In genomic region chr11:94568717-94569116, GRCh38 we compare ENCODE assay signal across 40 cellular contexts. TPM values are rescaled to one million over a fixed set of nuclear protein-coding genes. Genes with fewer than 3 reads are reported as not detected.
"Had no signal": no experiment of that assay in that cellular context is flagged by ENCODE, and none has a peak within 500 bp of the region (broad histone marks: within the 10 kb centered on the region; RNA-seq: fewer than 3 reads in every experiment).

No MANE protein-coding gene starts in this region.

- DNase-seq: activated effector memory CD4-positive, alpha-beta T cell treated with anti-CD3 and anti-CD28 coated beads, Interleukin-2, amount 50 U/mL, for 16 hours; activated effector memory CD4-positive, alpha-beta T cell treated with Interleukin-2 at 50 U/mL for 16 hours; activated gamma-delta T cell; activated gamma-delta T cell treated with Interleukin-2 at 50 U/mL for 16 hours; activated naive CD4-positive, alpha-beta T cell; activated naive CD4-positive, alpha-beta T cell treated with anti-CD3 and anti-CD28 coated beads for 36 hours; activated naive CD4-positive, alpha-beta T cell treated with anti-CD3 and anti-CD28 coated beads, Interleukin-2, amount 10 ng/mL, durations not matched to agents 7 days and 5 days; activated naive CD4-positive, alpha-beta T cell treated with anti-CD3 and anti-CD28 coated beads, Interleukin-2, amount 50 U/mL, for 16 hours; activated naive CD4-positive, alpha-beta T cell treated with Interleukin-2 at 50 U/mL for 16 hours; activated naive CD8-positive, alpha-beta T cell treated with anti-CD3 and anti-CD28 coated beads for 36 hours; activated naive CD8-positive, alpha-beta T cell treated with anti-CD3 and anti-CD28 coated beads, Interleukin-2, amount 10 ng/mL, durations not matched to agents 7 days and 5 days; activated naive CD8-positive, alpha-beta T cell treated with anti-CD3 and anti-CD28 coated beads, Interleukin-2, amount 50 U/mL, for 24 hours; activated T-cell treated with anti-CD3 and anti-CD28 coated beads, Interleukin-2, amount 50 U/mL, for 1 hour; activated T-cell treated with anti-CD3 and anti-CD28 coated beads, Interleukin-2, amount 50 U/mL, for 24 hours; activated T-cell treated with anti-CD3 and anti-CD28 coated beads, Interleukin-2, amount 50 U/mL, for 4 hours; activated T-cell treated with anti-CD3 and anti-CD28 coated beads, Interleukin-2, amount 50 U/mL, for 48 hours; activated T-cell treated with anti-CD3 and anti-CD28 coated beads, Interleukin-2, amount 50 U/mL, for 72 hours; adrenal gland; amniotic stem cell; amygdala; anterior cingulate cortex; aorta; body of pancreas; brain microvascular endothelial cell; caudate nucleus; central memory CD4-positive, alpha-beta T cell; cerebellar nuclear complex had no signal

- H3K27ac ChIP-seq: adrenal gland, ascending aorta, body of pancreas, brain microvascular endothelial cell, breast epithelium, cardiac muscle cell had no signal

- H3K4me1 ChIP-seq: body of pancreas, breast epithelium had no signal

- H3K27me3 ChIP-seq: adrenal gland, ascending aorta, body of pancreas, brain microvascular endothelial cell, breast epithelium, cardiac muscle cell had no signal

- H3K36me3 ChIP-seq: adrenal gland, ascending aorta, brain microvascular endothelial cell, breast epithelium, cardiac muscle cell had no signal

- H3K4me3 ChIP-seq: adrenal gland, ascending aorta, body of pancreas, breast epithelium, cardiac muscle cell had no signal

- FAIRE-seq: astrocyte, bronchial epithelial cell had no signal

- ATAC-seq: activated naive CD4-positive, alpha-beta T cell treated with anti-CD3 and anti-CD28 coated beads, Interleukin-2, amount 50 U/mL, for 72 hours; activated naive CD8-positive, alpha-beta T cell treated with anti-CD3 and anti-CD28 coated beads, Interleukin-2, amount 50 U/mL, for 24 hours; activated T-cell treated with anti-CD3 and anti-CD28 coated beads, Interleukin-2, amount 50 U/mL, for 4 hours; activated T-cell treated with anti-CD3 and anti-CD28 coated beads, Interleukin-2, amount 50 U/mL, for 72 hours; activated T-helper 17 cell treated with anti-CD3 and anti-CD28 coated beads, Interleukin-2, amount 50 U/mL, for 72 hours; body of pancreas had no signal

- H3K9me3 ChIP-seq: adrenal gland, ascending aorta, body of pancreas, breast epithelium had no signal

RNA-seq across cellular contexts. Expression of gene C11orf97, which starts 56.5 kb away (rescaled TPM):
- total RNA-seq: activated naive CD4-positive, alpha-beta T cell treated with anti-CD3 and anti-CD28 coated beads for 36 hours; activated naive CD4-positive, alpha-beta T cell treated with anti-CD3 and anti-CD28 coated beads, Interleukin-2, amount 50 U/mL, for 72 hours; activated naive CD8-positive, alpha-beta T cell treated with anti-CD3 and anti-CD28 coated beads for 36 hours; activated naive CD8-positive, alpha-beta T cell treated with anti-CD3 and anti-CD28 coated beads, Interleukin-2, amount 10 ng/mL, durations not matched to agents 7 days and 5 days; activated T-cell treated with anti-CD3 and anti-CD28 coated beads, Interleukin-2, amount 50 U/mL, for 4 hours; activated T-cell treated with anti-CD3 and anti-CD28 coated beads, Interleukin-2, amount 50 U/mL, for 72 hours; activated T-helper 1 cell treated with anti-CD3 and anti-CD28 coated beads, Interleukin-12 subunit alpha, Interleukin-12 subunit beta, Interleukin-2, Interleukin-4 antibody, amounts not matched to agents 30 ng/mL and 10 ng/mL and 1 ng/mL, durations not matched to agents 14 hours and 24 hours and 36 hours; activated T-helper 17 cell treated with anti-CD3 and anti-CD28 coated beads, Interleukin-2, amount 50 U/mL, for 72 hours; activated T-helper 2 cell treated with anti-CD3 and anti-CD28 coated beads, Interferon-gamma antibody, Interleukin-2, Interleukin-4, amounts not matched to agents 10 μg/mL and 5 μg/mL and 100 μg/mL, durations not matched to agents 14 hours and 24 hours and 36 hours; adrenal gland; aorta; ascending aorta; astrocyte; body of pancreas; breast epithelium; bronchial epithelial cell; cardiac muscle cell; cardiac septum; cerebellum; chondrocyte had no signal
- polyA plus RNA-seq: adipose tissue, adrenal gland, aorta, cardiac muscle cell had no signal
